14 cellular contexts compared by ENCODE assay signal in genomic region chrX:29617725-29618124, GRCh38.
DNase-seq lines count a peak whose midpoint lies in the region; ATAC-seq and TF ChIP-seq lines count a peak whose summit lies in the region.
"Had no signal": no experiment of that assay in that cellular context is flagged by ENCODE, and none has a peak within 500 bp of the region (broad histone marks: within the 10 kb centered on the region; RNA-seq: fewer than 3 reads in every experiment).

No MANE protein-coding gene starts in this region.

- H3K79me2 ChIP-seq in mesendoderm (ENCODE audit: control insufficient read depth, insufficient read depth, low read length), result no peaks in the 10 kb centered on the region
- no peaks in the 10 kb centered on the region for H3K79me2 ChIP-seq in PC-9 (ENCODE audit: low read depth)

- peak; percentile 26 for TF ChIP-seq CTCF in cardiac fibroblast (IDR thresholded peaks at IDR 0.05; ENCODE audit: low read depth, low read length)
- TF ChIP-seq CTCF in PC-9 (conservative IDR thresholded peaks at IDR 0.05), result no peak

- no peaks in the 10 kb centered on the region for H3K9me3 ChIP-seq in PC-9 (ENCODE audit: insufficient read depth, low read depth)
- H3K9me3 ChIP-seq: spleen had no signal

- POLR2A ChIA-PET in PC-9 (lab: Charles Lee; ENCODE audit: unreplicated experiment), result no interaction called here

- H2AFZ ChIP-seq in PC-9, result no peak overlapping the region

- ATAC-seq in GM18498 (IDR thresholded peaks at IDR 0.05; ENCODE audit: unreplicated experiment), result no peak
- ATAC-seq: activated CD8-positive, alpha-beta memory T cell treated with anti-CD3 and anti-CD28 coated beads, Interleukin-2, amount 10 ng/mL, durations not matched to agents 7 days and 5 days; natural killer cell had no signal

- H2BK5ac ChIP-seq in mesendoderm (ENCODE audit: low read length), result no peak overlapping the region

- no peaks in the 10 kb centered on the region for H4K20me1 ChIP-seq in PC-9 (ENCODE audit: insufficient read depth)

- H3K36me3 ChIP-seq in mesendoderm (ENCODE audit: control insufficient read depth, insufficient read depth, low read length), result no peaks in the 10 kb centered on the region
- H3K36me3 ChIP-seq in PC-9 (ENCODE audit: low read depth), result no peaks in the 10 kb centered on the region
- H3K36me3 ChIP-seq: spleen had no signal

- H3K27me3 ChIP-seq in mesendoderm (ENCODE audit: insufficient read depth, low read length, poor library complexity) (no peaks in the 10 kb centered on the region), PC-9 (ENCODE audit: insufficient read depth, low read depth) (no peaks in the 10 kb centered on the region)
- H3K27me3 ChIP-seq: spleen had no signal

- no peak overlapping the region for H2AK5ac ChIP-seq in mesendoderm (ENCODE audit: low read length)

- CTCF ChIA-PET in PC-9 (lab: Charles Lee), result no interaction called here

- H3K4me1 ChIP-seq in mesendoderm (ENCODE audit: control insufficient read depth, low read depth, low read length), result no peaks in the 10 kb centered on the region
- no peaks in the 10 kb centered on the region for H3K4me1 ChIP-seq in PC-9 (replicated peaks; ENCODE audit: insufficient read depth)
- H3K4me1 ChIP-seq: spleen had no signal

- no peaks in the 10 kb centered on the region for H3K9me2 ChIP-seq in PC-9 (ENCODE audit: insufficient read depth)

- no peak overlapping the region for H3K4ac ChIP-seq in mesendoderm (ENCODE audit: low read depth, low read length)

- intact Hi-C loops in PC-9 (cut with micrococcal nuclease; ENCODE audit: unreplicated experiment), result loop anchor here (5.0 kb wide), 1 partner anchor 1695 kb away; no protein-coding TSS in a partner anchor

- no CpG with 5 or more reads among the region's 4 CpGs for WGBS in mesendoderm (ENCODE audit: extremely low coverage, insufficient coverage, low lambda C conversion rate)

- H2BK15ac ChIP-seq in mesendoderm (replicated peaks; ENCODE audit: low read depth), result no peak overlapping the region

- H3K23ac ChIP-seq in mesendoderm (ENCODE audit: low read length), result no peak overlapping the region

- no peaks in the 10 kb centered on the region for H3K79me1 ChIP-seq in mesendoderm (ENCODE audit: low read length)

- H4K8ac ChIP-seq in mesendoderm (ENCODE audit: low read depth, low read length), result no peak overlapping the region

- BruUV-seq in PC-9 (replicated peaks; lab: Mats Ljungman, UMichigan), result no TSS peak

- H4K5ac ChIP-seq in mesendoderm (ENCODE audit: low read length), result no peak overlapping the region

- H3K4me2 ChIP-seq in mesendoderm (ENCODE audit: low read length), result no peak overlapping the region
- H3K4me2 ChIP-seq in PC-9, result no peak overlapping the region

- no peak overlapping the region for H3K18ac ChIP-seq in mesendoderm (ENCODE audit: low read length)

- no peak overlapping the region for H2BK120ac ChIP-seq in mesendoderm (ENCODE audit: low read depth, low read length)

- H3K4me3 ChIP-seq in cardiac fibroblast (replicated peaks in 1 of 2; ENCODE audit: low read depth in 2 of 2, low read length in 2 of 2), result no peak overlapping the region
- H3K4me3 ChIP-seq in mesendoderm (ENCODE audit: low read length), result no peak overlapping the region
- H3K4me3 ChIP-seq in PC-9, result no peak overlapping the region
- H3K4me3 ChIP-seq: spleen had no signal

- H3K27ac ChIP-seq in mesendoderm (ENCODE audit: low read depth, low read length) (no peak overlapping the region), PC-9 (no peak overlapping the region)
- H3K27ac ChIP-seq: spleen had no signal

- no peaks in the 10 kb centered on the region for H3F3A ChIP-seq in PC-9 (ENCODE audit: insufficient read depth, low read depth)

- no peak overlapping the region for H3K9ac ChIP-seq in mesendoderm (ENCODE audit: low read length)

- no peak overlapping the region for H3K56ac ChIP-seq in mesendoderm (ENCODE audit: low read length)

- DNase-seq in COLO829 (ENCODE audit: low spot score) (peak; percentile 28), HT-29 (ENCODE audit: low spot score) (peak; percentile 1), cardiac fibroblast (ENCODE audit: low read depth in 2 of 2) (peak; percentile 13), mesendoderm (peak; percentile 9), hepatic stellate cell (ENCODE audit: low spot score) (no peak), PC-9 (no peak), mesenteric fat pad (ENCODE audit: low spot score) (no peak)
- DNase-seq: activated CD8-positive, alpha-beta memory T cell treated with anti-CD3 and anti-CD28 coated beads, Interleukin-2, amount 10 ng/mL, durations not matched to agents 7 days and 5 days; DMS79; natural killer cell; NCI-H187 treated with DMSO at 0.1 percent for 48 hours; spleen; T-helper 9 cell had no signal

Comparison
In these comparisons a context has a peak if more than half of its experiments do, and no peak if none do; other contexts are left out.
1. DNase-seq: peak in COLO829 (single experiment), HT-29 (single experiment), cardiac fibroblast (2 of 2) and mesendoderm (single experiment); none in hepatic stellate cell (single experiment), PC-9 (0 of 2) and mesenteric fat pad (single experiment).